Comparison of ENCODE assay signal across 7 cellular contexts in genomic region chr3:131729561-131729960, GRCh38.
"Had no signal": no experiment of that assay in that cellular context is flagged by ENCODE, and none has a peak within 500 bp of the region (broad histone marks: within the 10 kb centered on the region; RNA-seq: fewer than 3 reads in every experiment).

No MANE protein-coding gene starts in this region.

- H3K27me3 ChIP-seq: colonic mucosa, gastroesophageal sphincter, ovary, stomach had no signal

- H3K27ac ChIP-seq: colonic mucosa, gastroesophageal sphincter, ovary, stomach had no signal

- H3K27ac Mint-ChIP-seq: activated CD4-positive, alpha-beta memory T cell treated with anti-CD3 and anti-CD28 coated beads, Interleukin-2, amount 10 ng/mL, durations not matched to agents 7 days and 5 days had no signal

- H3K9me3 Mint-ChIP-seq: activated CD4-positive, alpha-beta memory T cell treated with anti-CD3 and anti-CD28 coated beads, Interleukin-2, amount 10 ng/mL, durations not matched to agents 7 days and 5 days; neural crest cell had no signal

- H3K4me3 ChIP-seq: colonic mucosa, gastroesophageal sphincter, ovary, stomach had no signal

- H3K4me3 Mint-ChIP-seq: activated CD4-positive, alpha-beta memory T cell treated with anti-CD3 and anti-CD28 coated beads, Interleukin-2, amount 10 ng/mL, durations not matched to agents 7 days and 5 days; neural crest cell had no signal

- H3K4me1 ChIP-seq: colonic mucosa, gastroesophageal sphincter, stomach had no signal

- H3K9me3 ChIP-seq: colonic mucosa, gastroesophageal sphincter, ovary, stomach had no signal

- DNase-seq: activated CD4-positive, alpha-beta memory T cell treated with anti-CD3 and anti-CD28 coated beads, Interleukin-2, amount 10 ng/mL, durations not matched to agents 7 days and 5 days; activated CD4-positive, alpha-beta T cell treated with anti-CD3 and anti-CD28 coated beads for 1 hour; colonic mucosa; ovary; stomach had no signal

- ATAC-seq: gastroesophageal sphincter had no signal

- H3K36me3 ChIP-seq: colonic mucosa, gastroesophageal sphincter, ovary, stomach had no signal
